In the genomic region with DNA sequence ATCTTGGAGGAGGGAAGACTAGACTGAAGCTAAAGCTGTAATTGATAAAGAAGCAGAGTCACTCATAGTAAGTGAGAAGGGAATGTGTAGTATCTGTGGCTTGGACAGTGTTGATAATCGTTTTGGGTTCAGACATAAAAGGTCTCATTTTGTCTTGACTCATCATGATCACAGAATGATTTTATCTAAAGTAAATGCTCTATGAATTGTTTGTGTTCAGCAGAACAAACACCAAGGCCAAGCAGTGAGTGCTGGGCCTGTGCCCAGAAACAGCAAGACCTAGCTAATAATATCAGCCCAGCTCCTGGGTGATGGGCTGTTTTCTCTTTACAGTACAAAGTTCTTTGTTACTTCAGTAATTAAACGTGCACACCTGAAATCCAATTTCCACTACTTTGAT, we compare ENCODE assay signal across 1 cellular context.
TF ChIP-seq lines count a peak whose summit lies in the region.

No MANE protein-coding gene starts in this region.

TF ChIP-seq in HepG2, 621 proteins besides CTCF, POLR2A, EP300 and RAD21 (continued from another document and continues in another):
- TF ChIP-seq KLF16 (CRISPR knock-in tag; IDR thresholded peaks at IDR 0.05) (peak in 1 of 2 experiments; percentile 62; a peak in 1 of 4 replicates), RFXAP (CRISPR knock-in tag; IDR thresholded peaks at IDR 0.05; ENCODE audit: borderline replicate concordance) (no peak), ZNF256 (CRISPR knock-in tag; conservative IDR thresholded peaks at IDR 0.05) (no peak), ZNF12 (CRISPR knock-in tag; IDR thresholded peaks at IDR 0.05) (peak; percentile 21; the same call in 1 of the 2 replicates), FOXK1 (CRISPR knock-in tag; IDR thresholded peaks at IDR 0.05; ENCODE audit: borderline replicate concordance, low read depth) (peak; percentile 35; the same call in 1 of the 2 replicates), TOE1 (CRISPR knock-in tag; IDR thresholded peaks at IDR 0.05) (peak; percentile 29; the same call in 1 of the 2 replicates), ZNF557 (CRISPR knock-in tag; IDR thresholded peaks at IDR 0.05) (no peak), ZNF331 (CRISPR knock-in tag; IDR thresholded peaks at IDR 0.05) (peak; percentile 72; the same call in 1 of the 2 replicates), ZNF326 (CRISPR knock-in tag; IDR thresholded peaks at IDR 0.05; ENCODE audit: borderline replicate concordance) (no peak), PPARG (CRISPR knock-in tag; conservative IDR thresholded peaks at IDR 0.05) (peak; percentile 67), ZNF3 (CRISPR knock-in tag; IDR thresholded peaks at IDR 0.05) (no peak), ZEB1 (IDR thresholded peaks at IDR 0.05; ENCODE audit: insufficient replicate concordance, low read depth) (no peak), KLF12 (CRISPR knock-in tag; IDR thresholded peaks at IDR 0.05; ENCODE audit: borderline replicate concordance) (no peak), ZNF567 (CRISPR knock-in tag; IDR thresholded peaks at IDR 0.05; ENCODE audit: borderline replicate concordance) (no peak), ZBTB38 (CRISPR knock-in tag; IDR thresholded peaks at IDR 0.05) (no peak), TGIF2 (CRISPR knock-in tag; IDR thresholded peaks at IDR 0.05) (no peak), NFE2L2 (IDR thresholded peaks at IDR 0.05; ENCODE audit: low read length) (0 out of 2 replicates have a peak, but pooled peaks have one; percentile 20), HOXA3 (CRISPR knock-in tag; IDR thresholded peaks at IDR 0.05) (peak; percentile 33; the same call in 1 of the 2 replicates), ZNF343 (CRISPR knock-in tag; IDR thresholded peaks at IDR 0.05) (no peak), ZNF652 (CRISPR knock-in tag; IDR thresholded peaks at IDR 0.05; ENCODE audit: borderline replicate concordance, low read depth) (no peak; the same call in 1 of the 2 replicates), SALL2 (CRISPR knock-in tag; IDR thresholded peaks at IDR 0.05) (no peak), FOSL1 (CRISPR knock-in tag; IDR thresholded peaks at IDR 0.05; ENCODE audit: borderline replicate concordance) (peak; percentile 81), ZNF205 (CRISPR knock-in tag; IDR thresholded peaks at IDR 0.05) (0 out of 2 replicates have a peak, but pooled peaks have one; percentile 24), ZNF232 (CRISPR knock-in tag; IDR thresholded peaks at IDR 0.05; ENCODE audit: borderline replicate concordance) (no peak), TBX3 (IDR thresholded peaks at IDR 0.05; ENCODE audit: borderline replicate concordance) (peak; percentile 70), ETV5 (CRISPR knock-in tag; IDR thresholded peaks at IDR 0.05; ENCODE audit: borderline replicate concordance) (peak; percentile 31; the same call in 1 of the 2 replicates), IRF2 (CRISPR knock-in tag; IDR thresholded peaks at IDR 0.05) (peak; percentile 57; the same call in 1 of the 2 replicates)
- TF ChIP-seq, protein P1, sequence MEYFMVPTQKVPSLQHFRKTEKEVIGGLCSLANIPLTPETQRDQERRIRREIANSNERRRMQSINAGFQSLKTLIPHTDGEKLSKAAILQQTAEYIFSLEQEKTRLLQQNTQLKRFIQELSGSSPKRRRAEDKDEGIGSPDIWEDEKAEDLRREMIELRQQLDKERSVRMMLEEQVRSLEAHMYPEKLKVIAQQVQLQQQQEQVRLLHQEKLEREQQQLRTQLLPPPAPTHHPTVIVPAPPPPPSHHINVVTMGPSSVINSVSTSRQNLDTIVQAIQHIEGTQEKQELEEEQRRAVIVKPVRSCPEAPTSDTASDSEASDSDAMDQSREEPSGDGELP (IDR thresholded peaks at IDR 0.05; ENCODE audit: borderline replicate concordance, low read depth) = peak; percentile 18; the same call in 1 of the 2 replicates
- TF ChIP-seq, protein P2, sequence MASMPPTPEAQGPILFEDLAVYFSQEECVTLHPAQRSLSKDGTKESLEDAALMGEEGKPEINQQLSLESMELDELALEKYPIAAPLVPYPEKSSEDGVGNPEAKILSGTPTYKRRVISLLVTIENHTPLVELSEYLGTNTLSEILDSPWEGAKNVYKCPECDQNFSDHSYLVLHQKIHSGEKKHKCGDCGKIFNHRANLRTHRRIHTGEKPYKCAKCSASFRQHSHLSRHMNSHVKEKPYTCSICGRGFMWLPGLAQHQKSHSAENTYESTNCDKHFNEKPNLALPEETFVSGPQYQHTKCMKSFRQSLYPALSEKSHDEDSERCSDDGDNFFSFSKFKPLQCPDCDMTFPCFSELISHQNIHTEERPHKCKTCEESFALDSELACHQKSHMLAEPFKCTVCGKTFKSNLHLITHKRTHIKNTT (CRISPR knock-in tag; IDR thresholded peaks at IDR 0.05) = no peak
- TF ChIP-seq, protein P3, sequence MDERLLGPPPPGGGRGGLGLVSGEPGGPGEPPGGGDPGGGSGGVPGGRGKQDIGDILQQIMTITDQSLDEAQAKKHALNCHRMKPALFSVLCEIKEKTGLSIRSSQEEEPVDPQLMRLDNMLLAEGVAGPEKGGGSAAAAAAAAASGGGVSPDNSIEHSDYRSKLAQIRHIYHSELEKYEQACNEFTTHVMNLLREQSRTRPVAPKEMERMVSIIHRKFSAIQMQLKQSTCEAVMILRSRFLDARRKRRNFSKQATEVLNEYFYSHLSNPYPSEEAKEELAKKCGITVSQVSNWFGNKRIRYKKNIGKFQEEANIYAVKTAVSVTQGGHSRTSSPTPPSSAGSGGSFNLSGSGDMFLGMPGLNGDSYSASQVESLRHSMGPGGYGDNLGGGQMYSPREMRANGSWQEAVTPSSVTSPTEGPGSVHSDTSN (CRISPR knock-in tag; IDR thresholded peaks at IDR 0.05) = no peak
- TF ChIP-seq, protein P4, sequence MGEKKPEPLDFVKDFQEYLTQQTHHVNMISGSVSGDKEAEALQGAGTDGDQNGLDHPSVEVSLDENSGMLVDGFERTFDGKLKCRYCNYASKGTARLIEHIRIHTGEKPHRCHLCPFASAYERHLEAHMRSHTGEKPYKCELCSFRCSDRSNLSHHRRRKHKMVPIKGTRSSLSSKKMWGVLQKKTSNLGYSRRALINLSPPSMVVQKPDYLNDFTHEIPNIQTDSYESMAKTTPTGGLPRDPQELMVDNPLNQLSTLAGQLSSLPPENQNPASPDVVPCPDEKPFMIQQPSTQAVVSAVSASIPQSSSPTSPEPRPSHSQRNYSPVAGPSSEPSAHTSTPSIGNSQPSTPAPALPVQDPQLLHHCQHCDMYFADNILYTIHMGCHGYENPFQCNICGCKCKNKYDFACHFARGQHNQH (CRISPR knock-in tag; IDR thresholded peaks at IDR 0.05) = peak; percentile 73
- TF ChIP-seq, protein P5, sequence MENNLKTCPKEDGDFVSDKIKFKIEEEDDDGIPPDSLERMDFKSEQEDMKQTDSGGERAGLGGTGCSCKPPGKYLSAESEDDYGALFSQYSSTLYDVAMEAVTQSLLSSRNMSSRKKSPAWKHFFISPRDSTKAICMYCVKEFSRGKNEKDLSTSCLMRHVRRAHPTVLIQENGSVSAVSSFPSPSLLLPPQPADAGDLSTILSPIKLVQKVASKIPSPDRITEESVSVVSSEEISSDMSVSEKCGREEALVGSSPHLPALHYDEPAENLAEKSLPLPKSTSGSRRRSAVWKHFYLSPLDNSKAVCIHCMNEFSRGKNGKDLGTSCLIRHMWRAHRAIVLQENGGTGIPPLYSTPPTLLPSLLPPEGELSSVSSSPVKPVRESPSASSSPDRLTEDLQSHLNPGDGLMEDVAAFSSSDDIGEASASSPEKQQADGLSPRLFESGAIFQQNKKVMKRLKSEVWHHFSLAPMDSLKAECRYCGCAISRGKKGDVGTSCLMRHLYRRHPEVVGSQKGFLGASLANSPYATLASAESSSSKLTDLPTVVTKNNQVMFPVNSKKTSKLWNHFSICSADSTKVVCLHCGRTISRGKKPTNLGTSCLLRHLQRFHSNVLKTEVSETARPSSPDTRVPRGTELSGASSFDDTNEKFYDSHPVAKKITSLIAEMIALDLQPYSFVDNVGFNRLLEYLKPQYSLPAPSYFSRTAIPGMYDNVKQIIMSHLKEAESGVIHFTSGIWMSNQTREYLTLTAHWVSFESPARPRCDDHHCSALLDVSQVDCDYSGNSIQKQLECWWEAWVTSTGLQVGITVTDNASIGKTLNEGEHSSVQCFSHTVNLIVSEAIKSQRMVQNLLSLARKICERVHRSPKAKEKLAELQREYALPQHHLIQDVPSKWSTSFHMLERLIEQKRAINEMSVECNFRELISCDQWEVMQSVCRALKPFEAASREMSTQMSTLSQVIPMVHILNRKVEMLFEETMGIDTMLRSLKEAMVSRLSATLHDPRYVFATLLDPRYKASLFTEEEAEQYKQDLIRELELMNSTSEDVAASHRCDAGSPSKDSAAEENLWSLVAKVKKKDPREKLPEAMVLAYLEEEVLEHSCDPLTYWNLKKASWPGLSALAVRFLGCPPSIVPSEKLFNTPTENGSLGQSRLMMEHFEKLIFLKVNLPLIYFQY (CRISPR knock-in tag; IDR thresholded peaks at IDR 0.05; ENCODE audit: borderline replicate concordance) = peak; percentile 56; the same call in 1 of the 2 replicates
- TF ChIP-seq, protein P6, sequence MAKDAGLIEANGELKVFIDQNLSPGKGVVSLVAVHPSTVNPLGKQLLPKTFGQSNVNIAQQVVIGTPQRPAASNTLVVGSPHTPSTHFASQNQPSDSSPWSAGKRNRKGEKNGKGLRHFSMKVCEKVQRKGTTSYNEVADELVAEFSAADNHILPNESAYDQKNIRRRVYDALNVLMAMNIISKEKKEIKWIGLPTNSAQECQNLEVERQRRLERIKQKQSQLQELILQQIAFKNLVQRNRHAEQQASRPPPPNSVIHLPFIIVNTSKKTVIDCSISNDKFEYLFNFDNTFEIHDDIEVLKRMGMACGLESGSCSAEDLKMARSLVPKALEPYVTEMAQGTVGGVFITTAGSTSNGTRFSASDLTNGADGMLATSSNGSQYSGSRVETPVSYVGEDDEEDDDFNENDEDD (CRISPR knock-in tag; IDR thresholded peaks at IDR 0.05; ENCODE audit: borderline replicate concordance) = no peak
- TF ChIP-seq, protein P7, sequence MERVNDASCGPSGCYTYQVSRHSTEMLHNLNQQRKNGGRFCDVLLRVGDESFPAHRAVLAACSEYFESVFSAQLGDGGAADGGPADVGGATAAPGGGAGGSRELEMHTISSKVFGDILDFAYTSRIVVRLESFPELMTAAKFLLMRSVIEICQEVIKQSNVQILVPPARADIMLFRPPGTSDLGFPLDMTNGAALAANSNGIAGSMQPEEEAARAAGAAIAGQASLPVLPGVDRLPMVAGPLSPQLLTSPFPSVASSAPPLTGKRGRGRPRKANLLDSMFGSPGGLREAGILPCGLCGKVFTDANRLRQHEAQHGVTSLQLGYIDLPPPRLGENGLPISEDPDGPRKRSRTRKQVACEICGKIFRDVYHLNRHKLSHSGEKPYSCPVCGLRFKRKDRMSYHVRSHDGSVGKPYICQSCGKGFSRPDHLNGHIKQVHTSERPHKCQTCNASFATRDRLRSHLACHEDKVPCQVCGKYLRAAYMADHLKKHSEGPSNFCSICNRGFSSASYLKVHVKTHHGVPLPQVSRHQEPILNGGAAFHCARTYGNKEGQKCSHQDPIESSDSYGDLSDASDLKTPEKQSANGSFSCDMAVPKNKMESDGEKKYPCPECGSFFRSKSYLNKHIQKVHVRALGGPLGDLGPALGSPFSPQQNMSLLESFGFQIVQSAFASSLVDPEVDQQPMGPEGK (CRISPR knock-in tag; IDR thresholded peaks at IDR 0.05) = no peak
- TF ChIP-seq, protein P8, sequence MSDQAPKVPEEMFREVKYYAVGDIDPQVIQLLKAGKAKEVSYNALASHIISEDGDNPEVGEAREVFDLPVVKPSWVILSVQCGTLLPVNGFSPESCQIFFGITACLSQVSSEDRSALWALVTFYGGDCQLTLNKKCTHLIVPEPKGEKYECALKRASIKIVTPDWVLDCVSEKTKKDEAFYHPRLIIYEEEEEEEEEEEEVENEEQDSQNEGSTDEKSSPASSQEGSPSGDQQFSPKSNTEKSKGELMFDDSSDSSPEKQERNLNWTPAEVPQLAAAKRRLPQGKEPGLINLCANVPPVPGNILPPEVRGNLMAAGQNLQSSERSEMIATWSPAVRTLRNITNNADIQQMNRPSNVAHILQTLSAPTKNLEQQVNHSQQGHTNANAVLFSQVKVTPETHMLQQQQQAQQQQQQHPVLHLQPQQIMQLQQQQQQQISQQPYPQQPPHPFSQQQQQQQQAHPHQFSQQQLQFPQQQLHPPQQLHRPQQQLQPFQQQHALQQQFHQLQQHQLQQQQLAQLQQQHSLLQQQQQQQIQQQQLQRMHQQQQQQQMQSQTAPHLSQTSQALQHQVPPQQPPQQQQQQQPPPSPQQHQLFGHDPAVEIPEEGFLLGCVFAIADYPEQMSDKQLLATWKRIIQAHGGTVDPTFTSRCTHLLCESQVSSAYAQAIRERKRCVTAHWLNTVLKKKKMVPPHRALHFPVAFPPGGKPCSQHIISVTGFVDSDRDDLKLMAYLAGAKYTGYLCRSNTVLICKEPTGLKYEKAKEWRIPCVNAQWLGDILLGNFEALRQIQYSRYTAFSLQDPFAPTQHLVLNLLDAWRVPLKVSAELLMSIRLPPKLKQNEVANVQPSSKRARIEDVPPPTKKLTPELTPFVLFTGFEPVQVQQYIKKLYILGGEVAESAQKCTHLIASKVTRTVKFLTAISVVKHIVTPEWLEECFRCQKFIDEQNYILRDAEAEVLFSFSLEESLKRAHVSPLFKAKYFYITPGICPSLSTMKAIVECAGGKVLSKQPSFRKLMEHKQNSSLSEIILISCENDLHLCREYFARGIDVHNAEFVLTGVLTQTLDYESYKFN (CRISPR knock-in tag; conservative IDR thresholded peaks at IDR 0.05) = peak; percentile 93
- TF ChIP-seq, protein P9, sequence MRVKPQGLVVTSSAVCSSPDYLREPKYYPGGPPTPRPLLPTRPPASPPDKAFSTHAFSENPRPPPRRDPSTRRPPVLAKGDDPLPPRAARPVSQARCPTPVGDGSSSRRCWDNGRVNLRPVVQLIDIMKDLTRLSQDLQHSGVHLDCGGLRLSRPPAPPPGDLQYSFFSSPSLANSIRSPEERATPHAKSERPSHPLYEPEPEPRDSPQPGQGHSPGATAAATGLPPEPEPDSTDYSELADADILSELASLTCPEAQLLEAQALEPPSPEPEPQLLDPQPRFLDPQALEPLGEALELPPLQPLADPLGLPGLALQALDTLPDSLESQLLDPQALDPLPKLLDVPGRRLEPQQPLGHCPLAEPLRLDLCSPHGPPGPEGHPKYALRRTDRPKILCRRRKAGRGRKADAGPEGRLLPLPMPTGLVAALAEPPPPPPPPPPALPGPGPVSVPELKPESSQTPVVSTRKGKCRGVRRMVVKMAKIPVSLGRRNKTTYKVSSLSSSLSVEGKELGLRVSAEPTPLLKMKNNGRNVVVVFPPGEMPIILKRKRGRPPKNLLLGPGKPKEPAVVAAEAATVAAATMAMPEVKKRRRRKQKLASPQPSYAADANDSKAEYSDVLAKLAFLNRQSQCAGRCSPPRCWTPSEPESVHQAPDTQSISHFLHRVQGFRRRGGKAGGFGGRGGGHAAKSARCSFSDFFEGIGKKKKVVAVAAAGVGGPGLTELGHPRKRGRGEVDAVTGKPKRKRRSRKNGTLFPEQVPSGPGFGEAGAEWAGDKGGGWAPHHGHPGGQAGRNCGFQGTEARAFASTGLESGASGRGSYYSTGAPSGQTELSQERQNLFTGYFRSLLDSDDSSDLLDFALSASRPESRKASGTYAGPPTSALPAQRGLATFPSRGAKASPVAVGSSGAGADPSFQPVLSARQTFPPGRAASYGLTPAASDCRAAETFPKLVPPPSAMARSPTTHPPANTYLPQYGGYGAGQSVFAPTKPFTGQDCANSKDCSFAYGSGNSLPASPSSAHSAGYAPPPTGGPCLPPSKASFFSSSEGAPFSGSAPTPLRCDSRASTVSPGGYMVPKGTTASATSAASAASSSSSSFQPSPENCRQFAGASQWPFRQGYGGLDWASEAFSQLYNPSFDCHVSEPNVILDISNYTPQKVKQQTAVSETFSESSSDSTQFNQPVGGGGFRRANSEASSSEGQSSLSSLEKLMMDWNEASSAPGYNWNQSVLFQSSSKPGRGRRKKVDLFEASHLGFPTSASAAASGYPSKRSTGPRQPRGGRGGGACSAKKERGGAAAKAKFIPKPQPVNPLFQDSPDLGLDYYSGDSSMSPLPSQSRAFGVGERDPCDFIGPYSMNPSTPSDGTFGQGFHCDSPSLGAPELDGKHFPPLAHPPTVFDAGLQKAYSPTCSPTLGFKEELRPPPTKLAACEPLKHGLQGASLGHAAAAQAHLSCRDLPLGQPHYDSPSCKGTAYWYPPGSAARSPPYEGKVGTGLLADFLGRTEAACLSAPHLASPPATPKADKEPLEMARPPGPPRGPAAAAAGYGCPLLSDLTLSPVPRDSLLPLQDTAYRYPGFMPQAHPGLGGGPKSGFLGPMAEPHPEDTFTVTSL (CRISPR knock-in tag; IDR thresholded peaks at IDR 0.05; ENCODE audit: borderline replicate concordance) = peak; percentile 94; the same call in 1 of the 2 replicates
